ENCODE assay signal across 18 cellular contexts in the genomic region with DNA sequence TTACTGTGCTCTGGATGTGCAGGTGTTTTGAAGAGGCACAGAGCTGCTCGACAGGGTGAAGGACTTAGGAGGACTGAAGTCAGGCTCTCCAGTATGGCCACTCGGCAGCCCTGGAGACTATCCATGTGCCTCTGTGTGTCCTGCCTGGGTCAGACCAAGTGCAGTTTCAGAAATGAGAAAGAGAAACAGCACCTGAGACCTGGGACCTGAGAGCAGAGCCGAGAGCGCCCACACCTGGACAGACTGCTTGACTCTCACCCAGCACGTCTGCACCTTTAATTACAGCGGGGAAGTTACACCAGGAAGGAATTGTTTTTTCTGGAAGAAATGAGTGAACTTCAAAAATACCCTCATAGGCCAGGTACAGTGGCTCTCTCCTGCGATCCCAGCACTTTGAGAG.
"Had no signal": no experiment of that assay in that cellular context is flagged by ENCODE, and none has a peak within 500 bp of the region (broad histone marks: within the 10 kb centered on the region; RNA-seq: fewer than 3 reads in every experiment).

No MANE protein-coding gene starts in this region.

- H3K79me2 ChIP-seq: hepatocyte had no signal

- H3K4me2 ChIP-seq: hepatocyte had no signal

- H3K27ac ChIP-seq: hepatocyte, neutrophil, sigmoid colon, skin epidermis, testis, tibial nerve, upper lobe of right lung, vagina had no signal

- FAIRE-seq: islet of Langerhans had no signal

- ATAC-seq: naive thymus-derived CD4-positive, alpha-beta T cell; stimulated activated naive B cell treated with anti-CD40 and anti-IgM and Interleukin-4, amounts not matched to agents 10 μg/mL and 1 μg/mL and 100 μg/mL, for 72 hours; stimulated activated naive CD8-positive, alpha-beta T cell treated with anti-CD3 and anti-CD28 coated beads, Interleukin-15, amount 100 ng/mL, for 72 hours; upper lobe of right lung had no signal

- DNase-seq: effector CD4-positive, alpha-beta T cell; foreskin melanocyte; mammary epithelial cell; naive thymus-derived CD4-positive, alpha-beta T cell; nephron progenitor cell; sigmoid colon; stimulated activated CD4-positive, alpha-beta T cell treated with anti-CD3 and anti-CD28 coated beads, Interleukin-2, amount 100 ng/mL, for 24 hours; stimulated activated CD4-positive, alpha-beta T cell treated with anti-CD3 and anti-CD28 coated beads, Interleukin-4, amount 100 ng/mL, for 4 hours; stimulated activated naive B cell treated with anti-CD40 and anti-IgM and Interleukin-4, amounts not matched to agents 10 μg/mL and 1 μg/mL and 100 μg/mL, for 72 hours; stimulated activated naive CD8-positive, alpha-beta T cell treated with anti-CD3 and anti-CD28 coated beads, Interleukin-15, amount 100 ng/mL, for 72 hours; testis; upper lobe of right lung had no signal

- H3K4me3 ChIP-seq: hepatocyte, sigmoid colon, skin epidermis, testis, tibial nerve, upper lobe of right lung, vagina had no signal

- H2AFZ ChIP-seq: hepatocyte had no signal

- H3K36me3 ChIP-seq: neutrophil, sigmoid colon, tibial nerve, upper lobe of right lung, vagina had no signal

- H3K27me3 ChIP-seq: hepatocyte, neutrophil, sigmoid colon, testis, tibial nerve, upper lobe of right lung, vagina had no signal

- H3K4me1 ChIP-seq: upper lobe of right lung, vagina had no signal

- H3K9me3 ChIP-seq: neutrophil, sigmoid colon, testis, tibial nerve, upper lobe of right lung, vagina had no signal
